Comparison of ENCODE assay signal across 8 cellular contexts in genomic region chr15:50355980-50356379, GRCh38. TPM values are rescaled to one million over a fixed set of nuclear protein-coding genes. Genes with fewer than 3 reads are reported as not detected.
A peak's percentile ranks its signal among the peaks of the same experiment; 100 is the strongest.
DNase-seq lines count a peak whose midpoint lies in the region; ATAC-seq and TF ChIP-seq lines count a peak whose summit lies in the region.

No MANE protein-coding gene starts in this region.

- no peak for TF ChIP-seq CTCF in SK-N-SH (IDR thresholded peaks at IDR 0.05)

- no peak for ATAC-seq in SK-N-SH treated with all-trans-retinoic acid at 6 μM for 48 hours
- ATAC-seq in activated T-helper 17 cell treated with anti-CD3 and anti-CD28 coated beads, Interleukin-2, amount 50 U/mL, for 72 hours (replicated peaks): no peak
- no peak for ATAC-seq in HG02852 (IDR thresholded peaks at IDR 0.05; ENCODE audit: unreplicated experiment)
- ATAC-seq in HG02938 (IDR thresholded peaks at IDR 0.05; ENCODE audit: unreplicated experiment): no peak

- H3K27me3 ChIP-seq in SK-N-SH (ENCODE audit: insufficient read depth): no peaks in the 10 kb centered on the region
- no peaks in the 10 kb centered on the region for H3K27me3 ChIP-seq in iPS-20b (ENCODE audit: insufficient read depth, low read length)
- no peaks in the 10 kb centered on the region for H3K27me3 ChIP-seq in subcutaneous abdominal adipose tissue (ENCODE audit: control insufficient read depth in 5 of 5, insufficient read depth in 4 of 5, low read length in 5 of 5)

- H3K27me3 Mint-ChIP-seq in activated T-helper 17 cell treated with anti-CD3 and anti-CD28 coated beads, Interleukin-2, amount 50 U/mL, for 72 hours: no peaks in the 10 kb centered on the region

- WGBS in SK-N-SH (ENCODE audit: low lambda C conversion rate): 9% methylated on average over 2 of the region's 2 CpGs

- H3K9me3 ChIP-seq in SK-N-SH (no peaks in the 10 kb centered on the region), iPS-20b (ENCODE audit: insufficient read depth, low read depth, low read length) (no peaks in the 10 kb centered on the region; the same call in 1 of the 2 replicates), subcutaneous abdominal adipose tissue (ENCODE audit: control insufficient read depth in 5 of 5, low read length in 5 of 5) (no peaks in the 10 kb centered on the region)

- peaks cover 17% of the 10 kb centered on the region for H3F3A ChIP-seq in SK-N-SH (replicated peaks; ENCODE audit: insufficient read depth)

- TF ChIP-seq RAD21 in SK-N-SH (IDR thresholded peaks at IDR 0.05; ENCODE audit: low read length): no peak

- H3K79me2 ChIP-seq in SK-N-SH (ENCODE audit: insufficient read depth): peaks cover 89% of the 10 kb centered on the region

- H3K4me3 ChIP-seq in SK-N-SH (ENCODE audit: low read depth in 2 of 2, low read length in 1 of 2): peak overlapping the region; percentile 73 to 98
- H3K4me3 ChIP-seq in iPS-20b (ENCODE audit: low read length): peak overlapping the region; percentile 94
- peak overlapping the region; percentile 72 to 98 (median 89) for H3K4me3 ChIP-seq in subcutaneous abdominal adipose tissue (ENCODE audit: low read depth in 1 of 5, low read length in 5 of 5)

- H3K27ac ChIP-seq in SK-N-SH (ENCODE audit: low read depth in 2 of 2, low read length in 1 of 2) (peak overlapping the region; percentile 97 to 100), iPS-20b (ENCODE audit: low read length) (peak overlapping the region; percentile 70), subcutaneous abdominal adipose tissue (ENCODE audit: low read depth, low read length) (peak overlapping the region; percentile 99)

- H3K4me1 ChIP-seq in SK-N-SH (ENCODE audit: control insufficient read depth in 1 of 2, insufficient read depth in 2 of 2, low read depth in 1 of 2, low read length in 1 of 2) (peaks cover 6 to 16% of the 10 kb centered on the region in 2 experiments; a peak in 3 of 4 replicates), iPS-20b (ENCODE audit: insufficient read depth, low read length) (0 out of 2 replicates have a peak, but pooled peaks cover 5% of the 10 kb centered on the region), subcutaneous abdominal adipose tissue (ENCODE audit: control insufficient read depth in 5 of 5, insufficient read depth in 5 of 5, low read length in 5 of 5) (peaks cover 9 to 45% (median 43%) of the 10 kb centered on the region in 5 donors)

- no peaks in the 10 kb centered on the region for H3K9me2 ChIP-seq in SK-N-SH

- DNase-seq in SK-N-SH (no peak), KG1 (lab: John Stamatoyannopoulos, UW) (no peak)

- peak overlapping the region; percentile 89 for H3K4me2 ChIP-seq in SK-N-SH

- H2AFZ ChIP-seq in SK-N-SH (ENCODE audit: low read depth): no peak overlapping the region

- peaks cover 86% of the 10 kb centered on the region for H3K36me3 Mint-ChIP-seq in activated T-helper 17 cell treated with anti-CD3 and anti-CD28 coated beads, Interleukin-2, amount 50 U/mL, for 72 hours (ENCODE audit: low read depth)

- CTCF ChIA-PET in SK-N-SH (lab: Yijun Ruan, JAX): interaction anchor here (0.6 kb wide), 1 partner anchor 160 kb away, joined by 3 read pairs; no protein-coding TSS in a partner anchor

- peaks cover 15% of the 10 kb centered on the region for H4K20me1 ChIP-seq in SK-N-SH (ENCODE audit: insufficient read depth)

- H3K4me1 Mint-ChIP-seq in activated T-helper 17 cell treated with anti-CD3 and anti-CD28 coated beads, Interleukin-2, amount 50 U/mL, for 72 hours: peaks cover 30% of the 10 kb centered on the region

- H3K36me3 ChIP-seq in SK-N-SH (replicated peaks in 1 of 2; ENCODE audit: control insufficient read depth in 1 of 2, insufficient read depth in 2 of 2, low read length in 1 of 2) (peaks cover 26 to 32% of the 10 kb centered on the region in 2 experiments), iPS-20b (ENCODE audit: insufficient read depth, low read depth, low read length) (peaks cover 27% of the 10 kb centered on the region), subcutaneous abdominal adipose tissue (ENCODE audit: control insufficient read depth in 5 of 5, insufficient read depth in 5 of 5, low read length in 5 of 5) (peaks cover 0 to 11% (median 4%) of the 10 kb centered on the region in 5 donors)

- peak overlapping the region; percentile 84 for H3K4me3 Mint-ChIP-seq in activated T-helper 17 cell treated with anti-CD3 and anti-CD28 coated beads, Interleukin-2, amount 50 U/mL, for 72 hours

- TF ChIP-seq EP300 in SK-N-SH (IDR thresholded peaks at IDR 0.05; ENCODE audit: borderline replicate concordance in 1 of 2, low read depth in 1 of 2, low read length in 1 of 2): no peak

- H3K9me3 Mint-ChIP-seq in activated T-helper 17 cell treated with anti-CD3 and anti-CD28 coated beads, Interleukin-2, amount 50 U/mL, for 72 hours: no peaks in the 10 kb centered on the region

- H3K9ac ChIP-seq in SK-N-SH (peak overlapping the region; percentile 100), iPS-20b (ENCODE audit: low read depth, low read length) (peak overlapping the region; percentile 100), subcutaneous abdominal adipose tissue (ENCODE audit: low read length in 5 of 5) (peak overlapping the region; percentile 82 to 99 (median 99))

- POLR2A ChIA-PET in SK-N-SH (lab: Yijun Ruan, JAX): interaction anchor here (0.7 to 1.6 kb wide), 5 partner anchors 11 to 553 kb away, joined by 3 to 17 read pairs (median 4); partner anchors contain the start of genes AP4E1, SLC27A2 and USP8

- peak overlapping the region; percentile 71 for H3K27ac Mint-ChIP-seq in activated T-helper 17 cell treated with anti-CD3 and anti-CD28 coated beads, Interleukin-2, amount 50 U/mL, for 72 hours

TF ChIP-seq in SK-N-SH, 30 proteins besides CTCF, POLR2A, EP300 and RAD21 (continues in another document):
- TF ChIP-seq REST (IDR thresholded peaks at IDR 0.05; ENCODE audit: low read depth, low read length): no peak

TF ChIP-seq in SK-N-SH treated with all-trans-retinoic acid at 6 μM for 48 hours, 23 proteins besides CTCF, POLR2A, EP300 and RAD21:
- TF ChIP-seq CREB5 (CRISPR knock-in tag; IDR thresholded peaks at IDR 0.05; ENCODE audit: low read depth) (no peak), ESRRG (CRISPR knock-in tag; IDR thresholded peaks at IDR 0.05) (no peak), ZC3H10 (CRISPR knock-in tag; IDR thresholded peaks at IDR 0.05) (no peak), ARNTL (CRISPR knock-in tag; IDR thresholded peaks at IDR 0.05; ENCODE audit: borderline replicate concordance, low read depth) (no peak), TOX (CRISPR knock-in tag; IDR thresholded peaks at IDR 0.05; ENCODE audit: borderline replicate concordance) (no peak), TCF4 (CRISPR knock-in tag; IDR thresholded peaks at IDR 0.05; ENCODE audit: borderline replicate concordance) (no peak), RARB (CRISPR knock-in tag; IDR thresholded peaks at IDR 0.05) (no peak), BACH2 (CRISPR knock-in tag; IDR thresholded peaks at IDR 0.05; ENCODE audit: borderline replicate concordance) (no peak), PATZ1 (CRISPR knock-in tag; IDR thresholded peaks at IDR 0.05; ENCODE audit: borderline replicate concordance) (no peak), ZFP3 (CRISPR knock-in tag; IDR thresholded peaks at IDR 0.05) (no peak), ISL1 (CRISPR knock-in tag; IDR thresholded peaks at IDR 0.05) (no peak), ZNF565 (CRISPR knock-in tag; conservative IDR thresholded peaks at IDR 0.05; ENCODE audit: low read depth) (no peak), PPARA (CRISPR knock-in tag; IDR thresholded peaks at IDR 0.05; ENCODE audit: borderline replicate concordance) (no peak), OSR1 (CRISPR knock-in tag; IDR thresholded peaks at IDR 0.05) (no peak), GLIS3 (CRISPR knock-in tag; IDR thresholded peaks at IDR 0.05) (no peak)

RNA-seq across cellular contexts. Expression of gene GABPB1, which starts 1.0 kb away (rescaled TPM):
- 12.8 and 14.2 TPM in 2 replicates for polyA plus RNA-seq in SK-N-SH (2012; rRNA removed)
- 13.4 and 15.8 TPM in 2 replicates for polyA plus RNA-seq in SK-N-SH (2012; cell fraction: cytosol; rRNA removed)
- 8.4 and 10.7 TPM in 2 replicates for polyA plus RNA-seq in SK-N-SH (2012; cell fraction: nucleus; rRNA removed)
- total RNA-seq in activated T-helper 17 cell treated with anti-CD3 and anti-CD28 coated beads, Interleukin-2, amount 50 U/mL, for 72 hours: 10 to 100 TPM; 30.9 to 31.2 TPM
